ENCODE assay signal across 8 cellular contexts in the genomic region with DNA sequence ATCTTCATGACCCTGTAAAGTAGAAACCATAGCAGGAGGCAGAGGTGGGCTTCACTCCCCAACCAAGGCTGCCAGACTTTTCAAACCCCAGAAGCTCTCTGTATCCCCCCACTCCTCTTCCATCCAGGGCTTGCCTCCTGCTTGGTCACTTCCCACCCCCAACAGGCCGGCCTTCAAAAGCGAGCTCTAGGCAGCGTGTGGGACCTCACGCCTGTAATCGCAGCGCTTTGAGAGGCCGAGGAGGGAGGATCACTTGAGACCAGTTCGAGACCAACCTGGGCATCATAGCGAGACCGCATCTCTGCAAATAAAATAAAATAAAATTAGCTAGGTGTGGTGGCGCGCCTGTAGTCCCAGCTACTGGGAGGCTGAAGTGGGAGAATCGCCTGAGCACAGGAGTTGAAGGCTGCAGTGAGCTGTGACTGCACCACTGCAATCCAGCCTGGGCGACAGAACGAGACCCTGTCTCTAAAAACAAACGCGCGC. TPM values are rescaled to one million over a fixed set of nuclear protein-coding genes. Genes with fewer than 3 reads are reported as not detected.
DNase-seq lines count a peak whose midpoint lies in the region; ATAC-seq, FAIRE-seq and TF ChIP-seq lines count a peak whose summit lies in the region.

No MANE protein-coding gene starts in this region.

- no peaks in the 10 kb centered on the region for H3K9me3 Mint-ChIP-seq in nephron

- peaks cover 12% of the 10 kb centered on the region for H3K4me1 Mint-ChIP-seq in nephron

- no peaks in the 10 kb centered on the region for H3K27me3 ChIP-seq in BE2C

- ATAC-seq in GM18511 (IDR thresholded peaks at IDR 0.05; ENCODE audit: unreplicated experiment) (no peak), GM18873 (IDR thresholded peaks at IDR 0.05; ENCODE audit: low FRiP score, unreplicated experiment) (no peak)

- H3K4me3 ChIP-seq in BE2C (ENCODE audit: low read depth, low read length), result peak overlapping the region; percentile 88
- peak overlapping the region; percentile 99 for H3K4me3 ChIP-seq in coronary artery

- no peaks in the 10 kb centered on the region; the same call in none of the 2 replicates for H3K4me1 ChIP-seq in BE2C

- no peaks in the 10 kb centered on the region for H3K36me3 Mint-ChIP-seq in nephron (ENCODE audit: low read depth)

- no peak for TF ChIP-seq POLR2A in H54 (IDR thresholded peaks at IDR 0.05; ENCODE audit: low read depth, low read length)

- H3K36me3 ChIP-seq in BE2C (no peaks in the 10 kb centered on the region), KOPT-K1 (ENCODE audit: insufficient read depth, low read length) (no peaks in the 10 kb centered on the region)

- FAIRE-seq in H54 (lab: Jason Lieb, UNC), result no peak

- H3K27ac Mint-ChIP-seq in nephron, result peak overlapping the region; percentile 54 to 90 (median 57)

- TF ChIP-seq CTCF in BE2C (IDR thresholded peaks at IDR 0.05; ENCODE audit: low read depth, low read length) (no peak), coronary artery (IDR thresholded peaks at IDR 0.05) (no peak), nephron (IDR thresholded peaks at IDR 0.05; ENCODE audit: unreplicated experiment in 3 of 3) (no peak)

- peak overlapping the region; percentile 70 for H3K27ac ChIP-seq in KOPT-K1 (ENCODE audit: low read depth, low read length, poor library complexity, severe bottlenecking)
- peak overlapping the region; percentile 78 to 93 for H3K27ac ChIP-seq in coronary artery

- H3K4me3 Mint-ChIP-seq in nephron, result peak overlapping the region; percentile 88 to 93 (median 89)

- no peaks in the 10 kb centered on the region for H3K9me3 ChIP-seq in BE2C
- H3K9me3 ChIP-seq in KOPT-K1 (ENCODE audit: insufficient read depth, low read length, poor library complexity, severe bottlenecking), result no peaks in the 10 kb centered on the region

- no peaks in the 10 kb centered on the region for H3K27me3 Mint-ChIP-seq in nephron (ENCODE audit: low read depth)

- DNase-seq in BE2C (no peak), coronary artery (ENCODE audit: low spot score) (peak; percentile 78), H54 (ENCODE audit: insufficient read length, low spot score) (no peak), kidney tubule cell (ENCODE audit: low spot score) (no peak)

RNA-seq across cellular contexts. Expression of gene POR, which starts 0.7 kb away (rescaled TPM):
- polyA plus RNA-seq in BE2C (2012; ENCODE audit: insufficient read depth, insufficient read length, low read depth), result 85.5 TPM

RNA-seq across cellular contexts. Expression of gene RHBDD2, which starts 35.4 kb away (rescaled TPM):
- 162 TPM for polyA plus RNA-seq in BE2C (2012; ENCODE audit: insufficient read depth, insufficient read length, low read depth)
